ENCODE assay signal across 1 cellular context in genomic region chr17:32992360-32993033, GRCh38.
TF ChIP-seq lines count a peak whose summit lies in the region.

No MANE protein-coding gene starts in this region.

TF ChIP-seq in K562, 482 proteins besides CTCF, POLR2A, EP300 and RAD21 (continued from another document and continues in another):
- TF ChIP-seq AFF1 (IDR thresholded peaks at IDR 0.05; ENCODE audit: low read depth in 1 of 2, partially characterized antibody in 2 of 2) (peak in 1 of 2 experiments; percentile 63), CXXC5 (CRISPR knock-in tag; IDR thresholded peaks at IDR 0.05) (no peak), DPF2 (IDR thresholded peaks at IDR 0.05) (peak; percentile 53), CAMTA2 (CRISPR knock-in tag; conservative IDR thresholded peaks at IDR 0.05) (no peak), STAT5A (IDR thresholded peaks at IDR 0.05; ENCODE audit: borderline replicate concordance, low read length) (no peak), ELF2 (CRISPR knock-in tag; IDR thresholded peaks at IDR 0.05) (no peak), MYNN (IDR thresholded peaks at IDR 0.05) (no peak), MYNN (CRISPR knock-in tag; IDR thresholded peaks at IDR 0.05) (no peak), ZNF124 (CRISPR knock-in tag; IDR thresholded peaks at IDR 0.05) (no peak), ATF1 (CRISPR knock-in tag; IDR thresholded peaks at IDR 0.05) (no peak), ATF1 (tag; IDR thresholded peaks at IDR 0.05) (no peak), SMARCB1 (IDR thresholded peaks at IDR 0.05; ENCODE audit: insufficient read length, low read depth) (no peak), RBFOX2 (IDR thresholded peaks at IDR 0.05; ENCODE audit: low read depth, low read length) (no peak), MCM7 (IDR thresholded peaks at IDR 0.05) (no peak), ZEB2 (IDR thresholded peaks at IDR 0.05) (no peak), RHOXF2B (CRISPR knock-in tag; conservative IDR thresholded peaks at IDR 0.05) (no peak), POLR3G (IDR thresholded peaks at IDR 0.05; ENCODE audit: extremely low read depth, insufficient read length, insufficient replicate concordance) (no peak), EP400 (IDR thresholded peaks at IDR 0.05) (no peak), MTF1 (CRISPR knock-in tag; IDR thresholded peaks at IDR 0.05; ENCODE audit: borderline replicate concordance) (no peak), ARID1B (IDR thresholded peaks at IDR 0.05) (peak; percentile 41; the same call in 1 of the 2 replicates), HMG20B (CRISPR knock-in tag; IDR thresholded peaks at IDR 0.05) (no peak), FOSL1 (tag; conservative IDR thresholded peaks at IDR 0.05) (peak; percentile 84), ZNF23 (CRISPR knock-in tag; IDR thresholded peaks at IDR 0.05) (no peak), ZNF146 (CRISPR knock-in tag; IDR thresholded peaks at IDR 0.05; ENCODE audit: unreplicated experiment) (no peak), JUND (IDR thresholded peaks at IDR 0.05; ENCODE audit: borderline replicate concordance, low read depth, low read length) (peak; percentile 79; the same call in 1 of the 2 replicates), JUND (tag; IDR thresholded peaks at IDR 0.05; ENCODE audit: borderline replicate concordance, low read depth, low read length) (peak; percentile 79; the same call in 2 of the 3 replicates), TEAD4 (IDR thresholded peaks at IDR 0.05; ENCODE audit: low read length) (no peak), TEAD4 (CRISPR knock-in tag; IDR thresholded peaks at IDR 0.05; ENCODE audit: borderline replicate concordance) (no peak), THAP7 (CRISPR knock-in tag; IDR thresholded peaks at IDR 0.05) (no peak), XRCC4 (IDR thresholded peaks at IDR 0.05; ENCODE audit: extremely low read depth, insufficient read depth, insufficient read length) (no peak), MAFF (IDR thresholded peaks at IDR 0.05; ENCODE audit: low read length) (no peak), ZNF407 (IDR thresholded peaks at IDR 0.05; ENCODE audit: low read depth) (no peak), SP1 (CRISPR knock-in tag; IDR thresholded peaks at IDR 0.05) (no peak), CHCHD3 (CRISPR knock-in tag; IDR thresholded peaks at IDR 0.05) (no peak), NFIC (IDR thresholded peaks at IDR 0.05) (peak; percentile 22; the same call in 1 of the 2 replicates), MECOM (CRISPR knock-in tag; IDR thresholded peaks at IDR 0.05) (no peak), TOE1 (IDR thresholded peaks at IDR 0.05; ENCODE audit: borderline replicate concordance) (no peak), TOE1 (CRISPR knock-in tag; IDR thresholded peaks at IDR 0.05; ENCODE audit: borderline replicate concordance, low read depth) (no peak), THRB (CRISPR knock-in tag; conservative IDR thresholded peaks at IDR 0.05) (no peak), RBM15 (IDR thresholded peaks at IDR 0.05; ENCODE audit: insufficient read depth, low read length) (no peak), MNT (conservative IDR thresholded peaks at IDR 0.05) (0 out of 4 replicates have a peak, but pooled peaks of 1 of the 2 experiments have one; percentile 17), XRCC5 (IDR thresholded peaks at IDR 0.05; ENCODE audit: low read depth, low read length) (0 out of 2 replicates have a peak, but pooled peaks have one; percentile 49), ZZZ3 (IDR thresholded peaks at IDR 0.05) (no peak), ETS2 (tag; IDR thresholded peaks at IDR 0.05; ENCODE audit: borderline replicate concordance, poor library complexity, severe bottlenecking) (no peak), CLOCK (CRISPR knock-in tag; IDR thresholded peaks at IDR 0.05; ENCODE audit: borderline replicate concordance) (no peak), ZNF212 (CRISPR knock-in tag; IDR thresholded peaks at IDR 0.05) (no peak), BRF2 (IDR thresholded peaks at IDR 0.05; ENCODE audit: borderline replicate concordance, insufficient read depth, insufficient read length) (no peak), SMAD4 (CRISPR knock-in tag; conservative IDR thresholded peaks at IDR 0.05) (no peak)
